ENCODE assay signal across 1 cellular context in genomic region chr19:8213827-8214672, GRCh38.
TF ChIP-seq lines count a peak whose summit lies in the region.

No MANE protein-coding gene starts in this region.

TF ChIP-seq in HepG2, 621 proteins besides CTCF, POLR2A, EP300 and RAD21 (continued from another document):
- TF ChIP-seq HNRNPUL1 (IDR thresholded peaks at IDR 0.05; ENCODE audit: low read depth, low read length) (no peak), ZBTB4 (CRISPR knock-in tag; IDR thresholded peaks at IDR 0.05; ENCODE audit: borderline replicate concordance) (no peak), RARA (CRISPR knock-in tag; IDR thresholded peaks at IDR 0.05) (no peak), ZNF318 (CRISPR knock-in tag; IDR thresholded peaks at IDR 0.05) (no peak), HNF1A (IDR thresholded peaks at IDR 0.05; ENCODE audit: low read depth) (no peak), HNF1A (CRISPR knock-in tag; IDR thresholded peaks at IDR 0.05; ENCODE audit: borderline replicate concordance) (no peak), HHEX (CRISPR knock-in tag; IDR thresholded peaks at IDR 0.05) (no peak), TGIF2 (CRISPR knock-in tag; IDR thresholded peaks at IDR 0.05) (no peak), BORCS8-MEF2B (CRISPR knock-in tag; IDR thresholded peaks at IDR 0.05) (no peak), SATB2 (CRISPR knock-in tag; IDR thresholded peaks at IDR 0.05) (no peak)
